ENCODE assay signal across 23 cellular contexts in the genomic region with DNA sequence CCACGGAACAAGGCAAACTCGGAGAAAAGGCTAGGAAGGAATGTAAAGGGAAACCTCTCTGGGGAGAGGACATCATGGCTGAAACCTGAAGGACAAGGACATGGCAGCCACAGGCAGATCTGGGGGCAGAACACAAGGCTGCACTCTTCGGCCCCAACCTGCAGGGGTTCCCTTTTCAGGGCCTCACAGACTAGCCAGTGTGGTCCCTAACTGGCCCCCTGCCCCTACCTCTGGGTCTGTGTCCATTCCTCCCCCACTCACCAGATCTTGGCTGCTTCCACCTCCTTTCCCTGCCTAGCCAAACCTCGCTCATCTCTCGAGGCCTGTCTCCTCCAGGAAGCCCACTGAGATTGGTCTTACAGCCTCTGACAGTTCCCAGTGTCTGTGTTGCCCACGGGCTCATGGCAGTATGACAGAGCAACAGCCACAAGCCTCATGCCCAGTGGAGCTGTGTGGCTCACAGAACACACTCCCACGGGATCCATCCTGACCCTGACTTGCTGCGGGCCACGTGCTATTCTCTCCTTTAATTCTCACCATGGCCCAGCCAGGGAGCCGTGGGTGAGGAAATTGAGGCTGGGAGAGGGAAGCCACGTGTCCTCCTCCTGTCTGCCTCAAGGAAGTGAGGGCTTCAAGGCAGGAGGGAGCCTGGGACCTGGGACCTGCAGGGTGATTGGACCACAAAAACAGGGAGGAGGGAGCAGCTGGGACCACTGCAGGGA. TPM values are rescaled to one million over a fixed set of nuclear protein-coding genes. Genes with fewer than 3 reads are reported as not detected.
DNase-seq lines count a peak whose midpoint lies in the region; ATAC-seq and TF ChIP-seq lines count a peak whose summit lies in the region.
"Had no signal": no experiment of that assay in that cellular context is flagged by ENCODE, and none has a peak within 500 bp of the region (broad histone marks: within the 10 kb centered on the region; RNA-seq: fewer than 3 reads in every experiment).

No MANE protein-coding gene starts in this region.

- H4K8ac ChIP-seq in H9 (replicated peaks; ENCODE audit: insufficient read length, low read depth, low read length): no peak overlapping the region

- no peak overlapping the region for H2BK120ac ChIP-seq in H9 (ENCODE audit: low read depth, low read length, poor library complexity, severe bottlenecking)

- 0 out of 22 replicates have a peak overlapping the region, but pooled peaks of 1 of the 11 experiments have one; percentile 6 for H3K27ac ChIP-seq in BLaER1 treated with 17β-estradiol and CSF1 and Interleukin-3, amounts not matched to agents 10 nM and 100 nM
- H3K27ac ChIP-seq in H9 (ENCODE audit: insufficient read length, low read depth, low read length) (no peak overlapping the region), tibial nerve (no peak overlapping the region)
- H3K27ac ChIP-seq: cardiac muscle cell, thoracic aorta had no signal

- POLR2A ChIA-PET in activated CD8-positive, alpha-beta T cell treated with anti-CD3 and anti-CD28 coated beads, Interleukin-2, amount 10 ng/mL, durations not matched to agents 7 days and 5 days (lab: Charles Lee): no interaction called here

- no peak overlapping the region for H3K4ac ChIP-seq in H9 (ENCODE audit: low read depth, low read length)

- H3K4me1 ChIP-seq in BLaER1 treated with 17β-estradiol and CSF1 and Interleukin-3, amounts not matched to agents 10 nM and 100 nM: peaks cover 0 to 30% (median 22%) of the 10 kb centered on the region in 10 experiments; a peak in 17 of 20 replicates
- no peaks in the 10 kb centered on the region for H3K4me1 ChIP-seq in H9 (ENCODE audit: insufficient read depth, low read length)
- H3K4me1 ChIP-seq in tibial nerve: no peaks in the 10 kb centered on the region

- H3K27me3 ChIP-seq in BLaER1 treated with 17β-estradiol and CSF1 and Interleukin-3, amounts not matched to agents 10 nM and 100 nM: no peaks in the 10 kb centered on the region
- H3K27me3 ChIP-seq in H9 (ENCODE audit: insufficient read depth, low read length) (no peaks in the 10 kb centered on the region; the same call in 1 of the 2 replicates), tibial nerve (peaks cover 0 to 4% of the 10 kb centered on the region in 2 donors)

- no peak for TF ChIP-seq POLR2A in tibial nerve (IDR thresholded peaks at IDR 0.05)
- no peak for TF ChIP-seq POLR2A in lower leg skin (IDR thresholded peaks at IDR 0.05)

- no peak overlapping the region for H2BK12ac ChIP-seq in H9 (ENCODE audit: insufficient read length, low read depth, low read length)

- DNase-seq in H9 (no peak), neural crest cell (ENCODE audit: low read depth, low spot score) (no peak), tibial nerve (ENCODE audit: low spot score in 2 of 2) (no peak), DMS114 treated with DMSO at 0.1 percent for 48 hours (lab: John Stamatoyannopoulos, UW; ENCODE audit: unreplicated experiment) (no peak), lower leg skin (ENCODE audit: low spot score in 2 of 2) (no peak)
- DNase-seq in activated CD8-positive, alpha-beta T cell treated with anti-CD3 and anti-CD28 coated beads, Interleukin-2, amount 10 ng/mL, durations not matched to agents 7 days and 5 days: no peak
- DNase-seq: CD4-positive, CD25-positive, alpha-beta regulatory T cell; cortex of kidney; DMS153; NCI-H2029 treated with DMSO at 0.1 percent for 48 hours; NCI-H2227 treated with DMSO at 0.1 percent for 48 hours; NCI-H69; small intestine; stimulated activated CD4-positive, alpha-beta T cell treated with anti-CD3 and anti-CD28 coated beads, Interleukin-4, amount 100 ng/mL, for 1 hour; stimulated activated naive B cell treated with anti-CD40 and anti-IgM and Interleukin-4, amounts not matched to agents 10 μg/mL and 1 μg/mL and 100 μg/mL, for 72 hours had no signal

- intact Hi-C loops in lower leg skin (cut with DNase I; ENCODE audit: low total_unique reads): no loop called here

- H3K4me3 Mint-ChIP-seq in H9: no peak overlapping the region; a peak in 1 of 5 replicates
- H3K4me3 Mint-ChIP-seq in activated CD8-positive, alpha-beta T cell treated with anti-CD3 and anti-CD28 coated beads, Interleukin-2, amount 10 ng/mL, durations not matched to agents 7 days and 5 days: no peak overlapping the region
- H3K4me3 Mint-ChIP-seq in neural crest cell: no peak overlapping the region
- H3K4me3 Mint-ChIP-seq: CD4-positive, CD25-positive, alpha-beta regulatory T cell; IgD-negative memory B cell; stimulated activated naive B cell treated with anti-CD40 and anti-IgM and Interleukin-4, amounts not matched to agents 10 μg/mL and 1 μg/mL and 100 μg/mL, for 72 hours; WTC11 had no signal

- H3K4me3 ChIP-seq in BLaER1 treated with 17β-estradiol and CSF1 and Interleukin-3, amounts not matched to agents 10 nM and 100 nM: no peak overlapping the region
- H3K4me3 ChIP-seq in tibial nerve (no peak overlapping the region), lower leg skin (ENCODE audit: low read depth, poor library complexity, severe bottlenecking) (no peak overlapping the region)
- H3K4me3 ChIP-seq: cardiac muscle cell, thoracic aorta had no signal

- H3K18ac ChIP-seq in H9 (ENCODE audit: insufficient read length, low read depth, low read length): peak overlapping the region; percentile 21

- H2BK20ac ChIP-seq in H9 (ENCODE audit: low read depth, low read length, poor library complexity, severe bottlenecking): no peak overlapping the region

- no CpG with 5 or more reads among the region's 11 CpGs for WGBS in H9 (ENCODE audit: extremely low coverage, insufficient read length, low lambda C conversion rate)
- WGBS in tibial nerve, 2 donors: 63 to 66% methylated on average over 8 to 11 of the region's 11 CpGs
- WGBS in lower leg skin, 2 donors: 60 to 65% methylated on average over 11 of the region's 11 CpGs

- H3K14ac ChIP-seq in H9 (ENCODE audit: insufficient read depth, low read length): no peak overlapping the region

- no peak for TF ChIP-seq EP300 in tibial nerve (IDR thresholded peaks at IDR 0.05)

- peaks cover 0 to 6% (median 0%) of the 10 kb centered on the region in 11 experiments; a peak in 2 of 22 replicates for H4K20me1 ChIP-seq in BLaER1 treated with 17β-estradiol and CSF1 and Interleukin-3, amounts not matched to agents 10 nM and 100 nM
- no peaks in the 10 kb centered on the region for H4K20me1 ChIP-seq in H9 (ENCODE audit: control insufficient read depth, insufficient read depth, insufficient read length)

- peak overlapping the region in 2 of 3 experiments; percentile 42 to 81; a peak in 2 of 7 replicates for H3K27ac Mint-ChIP-seq in H9
- H3K27ac Mint-ChIP-seq in activated CD8-positive, alpha-beta T cell treated with anti-CD3 and anti-CD28 coated beads, Interleukin-2, amount 10 ng/mL, durations not matched to agents 7 days and 5 days: peak overlapping the region; percentile 20
- H3K27ac Mint-ChIP-seq in neural crest cell (ENCODE audit: unreplicated experiment): peak overlapping the region; percentile 62
- H3K27ac Mint-ChIP-seq: IgD-negative memory B cell; stimulated activated naive B cell treated with anti-CD40 and anti-IgM and Interleukin-4, amounts not matched to agents 10 μg/mL and 1 μg/mL and 100 μg/mL, for 72 hours; WTC11 had no signal

- no peak overlapping the region for H3K9ac ChIP-seq in BLaER1 treated with 17β-estradiol and CSF1 and Interleukin-3, amounts not matched to agents 10 nM and 100 nM
- H3K9ac ChIP-seq in H9 (ENCODE audit: extremely low read depth, insufficient read length, low read length): no peak overlapping the region

- CTCF ChIA-PET in activated CD8-positive, alpha-beta T cell treated with anti-CD3 and anti-CD28 coated beads, Interleukin-2, amount 10 ng/mL, durations not matched to agents 7 days and 5 days (lab: Charles Lee): no interaction called here

- no peak for ATAC-seq in activated CD8-positive, alpha-beta T cell treated with anti-CD3 and anti-CD28 coated beads, Interleukin-2, amount 10 ng/mL, durations not matched to agents 7 days and 5 days
- ATAC-seq: SK-N-SH treated with all-trans-retinoic acid at 6 μM for 48 hours, WTC11 had no signal

- no peak for TF ChIP-seq CTCF in H9 (conservative IDR thresholded peaks at IDR 0.05)
- TF ChIP-seq CTCF in neural crest cell (conservative IDR thresholded peaks at IDR 0.05): no peak
- TF ChIP-seq CTCF in tibial nerve (IDR thresholded peaks at IDR 0.05): no peak
- no peak for TF ChIP-seq CTCF in lower leg skin (IDR thresholded peaks at IDR 0.05)

- H3K36me3 ChIP-seq in BLaER1 treated with 17β-estradiol and CSF1 and Interleukin-3, amounts not matched to agents 10 nM and 100 nM: no peaks in the 10 kb centered on the region
- no peaks in the 10 kb centered on the region for H3K36me3 ChIP-seq in tibial nerve
- H3K36me3 ChIP-seq: cardiac muscle cell, thoracic aorta had no signal

- no peaks in the 10 kb centered on the region for H3K36me3 Mint-ChIP-seq in H9 (ENCODE audit: insufficient read depth in 1 of 3, low read depth in 3 of 3)
- H3K36me3 Mint-ChIP-seq in activated CD8-positive, alpha-beta T cell treated with anti-CD3 and anti-CD28 coated beads, Interleukin-2, amount 10 ng/mL, durations not matched to agents 7 days and 5 days (ENCODE audit: low read depth): no peaks in the 10 kb centered on the region
- H3K36me3 Mint-ChIP-seq in neural crest cell (ENCODE audit: low read depth): peaks cover 4% of the 10 kb centered on the region
- H3K36me3 Mint-ChIP-seq: CD4-positive, CD25-positive, alpha-beta regulatory T cell; stimulated activated naive B cell treated with anti-CD40 and anti-IgM and Interleukin-4, amounts not matched to agents 10 μg/mL and 1 μg/mL and 100 μg/mL, for 72 hours; WTC11 had no signal

- no peak overlapping the region for H2AK5ac ChIP-seq in H9 (ENCODE audit: insufficient read length, low read length)

- H2BK5ac ChIP-seq in H9 (ENCODE audit: insufficient read length, low read length): no peak overlapping the region

- peaks cover 31% of the 10 kb centered on the region for H3K27me3 Mint-ChIP-seq in H9 (ENCODE audit: low read depth)
- peaks cover 2% of the 10 kb centered on the region for H3K27me3 Mint-ChIP-seq in activated CD8-positive, alpha-beta T cell treated with anti-CD3 and anti-CD28 coated beads, Interleukin-2, amount 10 ng/mL, durations not matched to agents 7 days and 5 days (ENCODE audit: low read depth)
- H3K27me3 Mint-ChIP-seq in neural crest cell (ENCODE audit: low read depth): peaks cover 4% of the 10 kb centered on the region
- H3K27me3 Mint-ChIP-seq: CD4-positive, CD25-positive, alpha-beta regulatory T cell had no signal

- peak overlapping the region in 9 of 11 experiments; percentile 5 to 51 (median 36); a peak in 15 of 22 replicates for H3K4me2 ChIP-seq in BLaER1 treated with 17β-estradiol and CSF1 and Interleukin-3, amounts not matched to agents 10 nM and 100 nM
- H3K4me2 ChIP-seq in H9 (ENCODE audit: insufficient read depth, insufficient read length, low read length): no peak overlapping the region

- no peak overlapping the region for H3K23ac ChIP-seq in H9 (ENCODE audit: insufficient read length, low read depth, low read length)

- no peak overlapping the region for H4K5ac ChIP-seq in H9 (ENCODE audit: insufficient read length, low read depth, low read length)

- no peaks in the 10 kb centered on the region for H3K9me3 ChIP-seq in BLaER1 treated with 17β-estradiol and CSF1 and Interleukin-3, amounts not matched to agents 10 nM and 100 nM (replicated peaks in 1 of 11)
- H3K9me3 ChIP-seq in H9 (ENCODE audit: control insufficient read depth, low read depth, low read length) (no peaks in the 10 kb centered on the region), tibial nerve (no peaks in the 10 kb centered on the region)
- H3K9me3 ChIP-seq: thoracic aorta had no signal

- H3T11ph ChIP-seq in H9 (ENCODE audit: low read length): no peak overlapping the region

- no peaks in the 10 kb centered on the region for H3K23me2 ChIP-seq in H9 (ENCODE audit: insufficient read length, low read depth, low read length, poor library complexity, severe bottlenecking)

- H3K4me1 Mint-ChIP-seq in H9: peaks cover 14 to 18% of the 10 kb centered on the region in 2 experiments
- peaks cover 10% of the 10 kb centered on the region for H3K4me1 Mint-ChIP-seq in activated CD8-positive, alpha-beta T cell treated with anti-CD3 and anti-CD28 coated beads, Interleukin-2, amount 10 ng/mL, durations not matched to agents 7 days and 5 days (ENCODE audit: low read depth)
- H3K4me1 Mint-ChIP-seq in neural crest cell: peaks cover 8% of the 10 kb centered on the region
- H3K4me1 Mint-ChIP-seq: stimulated activated naive B cell treated with anti-CD40 and anti-IgM and Interleukin-4, amounts not matched to agents 10 μg/mL and 1 μg/mL and 100 μg/mL, for 72 hours had no signal

- H3K79me2 ChIP-seq in H9 (ENCODE audit: insufficient read depth, low read length): no peaks in the 10 kb centered on the region

- H2AFZ ChIP-seq in H9 (ENCODE audit: low read length): no peak overlapping the region

- H3K56ac ChIP-seq in H9 (ENCODE audit: insufficient read length, low read depth, low read length): no peak overlapping the region

- no peaks in the 10 kb centered on the region for H3K79me1 ChIP-seq in H9 (ENCODE audit: insufficient read depth, low read depth, low read length, poor library complexity, severe bottlenecking)

- H3K9me3 Mint-ChIP-seq in H9 (no peaks in the 10 kb centered on the region; a peak in 1 of 5 replicates), neural crest cell (no peaks in the 10 kb centered on the region)
- H3K9me3 Mint-ChIP-seq in activated CD8-positive, alpha-beta T cell treated with anti-CD3 and anti-CD28 coated beads, Interleukin-2, amount 10 ng/mL, durations not matched to agents 7 days and 5 days (ENCODE audit: insufficient read depth): no peaks in the 10 kb centered on the region
- H3K9me3 Mint-ChIP-seq: CD4-positive, CD25-positive, alpha-beta regulatory T cell; stimulated activated naive B cell treated with anti-CD40 and anti-IgM and Interleukin-4, amounts not matched to agents 10 μg/mL and 1 μg/mL and 100 μg/mL, for 72 hours; WTC11 had no signal

- H4K91ac ChIP-seq in H9 (ENCODE audit: insufficient read length, low read depth, low read length): no peak overlapping the region

- H2BK15ac ChIP-seq in H9 (ENCODE audit: low read depth, low read length): no peak overlapping the region

RNA-seq across cellular contexts. Expression of a gene that starts 26.5 kb away (rescaled TPM):
- total RNA-seq in H9 (2021): not detected in 2 replicates
- total RNA-seq in activated CD8-positive, alpha-beta T cell treated with anti-CD3 and anti-CD28 coated beads, Interleukin-2, amount 10 ng/mL, durations not matched to agents 7 days and 5 days: not detected
- 8.4 and 9.8 TPM in 2 replicates for total RNA-seq in neural crest cell
- under 1 TPM in 1 of 4 donors, not detected in 3; 0.21 TPM for total RNA-seq in tibial nerve
- total RNA-seq in lower leg skin: 1 to 10 TPM in 1 of 4 donors, under 1 TPM in 3; 0.49 to 2.4 (median 0.68) TPM
- total RNA-seq: cardiac muscle cell, G401, lung microvascular endothelial cell, thoracic aorta had no signal
